15 cellular contexts compared by ENCODE assay signal in genomic region chr7:475951-476441, GRCh38. TPM values are rescaled to one million over a fixed set of nuclear protein-coding genes. Genes with fewer than 3 reads are reported as not detected.
"Had no signal": no experiment of that assay in that cellular context is flagged by ENCODE, and none has a peak within 500 bp of the region (broad histone marks: within the 10 kb centered on the region; RNA-seq: fewer than 3 reads in every experiment).

No MANE protein-coding gene starts in this region.

- H3K4me1 Mint-ChIP-seq: activated CD4-positive, alpha-beta memory T cell treated with anti-CD3 and anti-CD28 coated beads, Interleukin-2, amount 10 ng/mL, durations not matched to agents 7 days and 5 days had no signal

- H3K36me3 Mint-ChIP-seq: naive thymus-derived CD8-positive, alpha-beta T cell; T-cell had no signal

- H3K4me3 ChIP-seq: coronary artery, lung, skin epidermis, tibial nerve had no signal

- H3K4me3 Mint-ChIP-seq: activated CD4-positive, alpha-beta memory T cell treated with anti-CD3 and anti-CD28 coated beads, Interleukin-2, amount 10 ng/mL, durations not matched to agents 7 days and 5 days; activated CD4-positive, alpha-beta T cell treated with anti-CD3 and anti-CD28 coated beads for 36 hours; activated T-cell treated with anti-CD3 and anti-CD28 coated beads, Interleukin-2, amount 50 U/mL, for 72 hours; naive thymus-derived CD8-positive, alpha-beta T cell; T-cell had no signal

- DNase-seq: activated CD4-positive, alpha-beta memory T cell treated with anti-CD3 and anti-CD28 coated beads, Interleukin-2, amount 10 ng/mL, durations not matched to agents 7 days and 5 days; activated CD4-positive, alpha-beta T cell treated with anti-CD3 and anti-CD28 coated beads for 36 hours; activated CD8-positive, alpha-beta memory T cell treated with anti-CD3 and anti-CD28 coated beads, Interleukin-2, amount 50 U/mL, for 4 hours; activated naive CD4-positive, alpha-beta T cell treated with Interleukin-2 at 50 U/mL for 16 hours; activated T-cell treated with anti-CD3 and anti-CD28 coated beads, Interleukin-2, amount 50 U/mL, for 72 hours; caudate nucleus; effector CD4-positive, alpha-beta T cell; foreskin melanocyte; T-cell; T1000 had no signal

- H3K27ac ChIP-seq: coronary artery, skin epidermis, tibial nerve had no signal

- H3K27me3 Mint-ChIP-seq: activated CD4-positive, alpha-beta memory T cell treated with anti-CD3 and anti-CD28 coated beads, Interleukin-2, amount 10 ng/mL, durations not matched to agents 7 days and 5 days; activated CD4-positive, alpha-beta T cell treated with anti-CD3 and anti-CD28 coated beads for 36 hours had no signal

- H3K9me3 Mint-ChIP-seq: activated CD4-positive, alpha-beta memory T cell treated with anti-CD3 and anti-CD28 coated beads, Interleukin-2, amount 10 ng/mL, durations not matched to agents 7 days and 5 days; activated T-cell treated with anti-CD3 and anti-CD28 coated beads, Interleukin-2, amount 50 U/mL, for 72 hours had no signal

- ATAC-seq: activated CD4-positive, alpha-beta T cell treated with anti-CD3 and anti-CD28 coated beads for 36 hours; activated T-cell treated with anti-CD3 and anti-CD28 coated beads, Interleukin-2, amount 50 U/mL, for 72 hours; naive thymus-derived CD8-positive, alpha-beta T cell; T-cell had no signal

- H3K27ac Mint-ChIP-seq: activated CD4-positive, alpha-beta memory T cell treated with anti-CD3 and anti-CD28 coated beads, Interleukin-2, amount 10 ng/mL, durations not matched to agents 7 days and 5 days; activated CD4-positive, alpha-beta T cell treated with anti-CD3 and anti-CD28 coated beads for 36 hours; activated T-cell treated with anti-CD3 and anti-CD28 coated beads, Interleukin-2, amount 50 U/mL, for 72 hours; T-cell had no signal

RNA-seq across cellular contexts. Expression of gene PDGFA, which starts 43.6 kb away (rescaled TPM):
- polyA plus RNA-seq: naive thymus-derived CD8-positive, alpha-beta T cell had no signal
